ENCODE assay signal across 9 cellular contexts in genomic region chr7:50119815-50120637, GRCh38. TPM values are rescaled to one million over a fixed set of nuclear protein-coding genes. Genes with fewer than 3 reads are reported as not detected.
DNase-seq lines count a peak whose midpoint lies in the region; ATAC-seq and TF ChIP-seq lines count a peak whose summit lies in the region.
"Had no signal": no experiment of that assay in that cellular context is flagged by ENCODE, and none has a peak within 500 bp of the region (broad histone marks: within the 10 kb centered on the region; RNA-seq: fewer than 3 reads in every experiment).

No MANE protein-coding gene starts in this region.

- ATAC-seq in GM21528 (IDR thresholded peaks at IDR 0.05; ENCODE audit: low FRiP score, unreplicated experiment) = peak; percentile 76
- no peak for ATAC-seq in GM21447 (IDR thresholded peaks at IDR 0.05; ENCODE audit: unreplicated experiment)

- H3K27me3 Mint-ChIP-seq in activated T-helper 1 cell treated with anti-CD3 and anti-CD28 coated beads, Interleukin-12 subunit alpha, Interleukin-12 subunit beta, Interleukin-2, Interleukin-4 antibody, amounts not matched to agents 30 ng/mL and 10 ng/mL and 1 ng/mL, durations not matched to agents 14 hours and 24 hours and 36 hours (ENCODE audit: insufficient read depth) = peaks cover 33% of the 10 kb centered on the region

- H3K27me3 ChIP-seq in Loucy (ENCODE audit: insufficient read depth, low read length, poor library complexity, severe bottlenecking) = no peaks in the 10 kb centered on the region

- POLR2A ChIA-PET in GM10248 (lab: Yijun Ruan, JAX) = no interaction called here

- no peaks in the 10 kb centered on the region for H4K20me1 ChIP-seq in Loucy (ENCODE audit: insufficient read depth, low read length, poor library complexity, severe bottlenecking)

- no peak overlapping the region for H2AFZ ChIP-seq in Loucy (ENCODE audit: low read length)

- H3K4me3 Mint-ChIP-seq in activated T-helper 1 cell treated with anti-CD3 and anti-CD28 coated beads, Interleukin-12 subunit alpha, Interleukin-12 subunit beta, Interleukin-2, Interleukin-4 antibody, amounts not matched to agents 30 ng/mL and 10 ng/mL and 1 ng/mL, durations not matched to agents 14 hours and 24 hours and 36 hours = no peak overlapping the region
- H3K4me3 Mint-ChIP-seq: central memory CD8-positive, alpha-beta T cell had no signal

- H3K9me2 ChIP-seq in Loucy (replicated peaks; ENCODE audit: low read depth, low read length) = no peaks in the 10 kb centered on the region

- CTCF ChIA-PET in GM10248 (lab: Yijun Ruan, JAX) = interaction anchor here (0.7 to 3.4 kb wide), 9 partner anchors 10 to 1041 kb away, joined by 3 to 18 read pairs (median 5); no protein-coding TSS in a partner anchor

- no peaks in the 10 kb centered on the region for H3K4me1 ChIP-seq in Loucy (ENCODE audit: insufficient read depth, low read length, poor library complexity, severe bottlenecking)

- DNase-seq in GM10248 (ENCODE audit: extremely low spot score) (peak; percentile 22), retina (no peak), NCI-H2171 (lab: John Stamatoyannopoulos, UW) (no peak)
- DNase-seq in activated T-helper 1 cell treated with anti-CD3 and anti-CD28 coated beads, Interleukin-12 subunit alpha, Interleukin-12 subunit beta, Interleukin-2, Interleukin-4 antibody, amounts not matched to agents 30 ng/mL and 10 ng/mL and 1 ng/mL, durations not matched to agents 14 hours and 24 hours and 36 hours (ENCODE audit: low spot score) = peak; percentile 13
- peak; percentile 13 for DNase-seq in stimulated activated CD4-positive, alpha-beta T cell treated with anti-CD3 and anti-CD28 coated beads, Interleukin-4, amount 100 ng/mL, for 48 hours (ENCODE audit: low read depth in 2 of 2)

- TF ChIP-seq CTCF in GM10248 (IDR thresholded peaks at IDR 0.05; ENCODE audit: control extremely low read depth, extremely low read depth, low read depth, missing control alignments) (peak; percentile 38), Loucy (conservative IDR thresholded peaks at IDR 0.05; ENCODE audit: low read length) (peak; percentile 94)

- no peaks in the 10 kb centered on the region for H3K4me1 Mint-ChIP-seq in activated T-helper 1 cell treated with anti-CD3 and anti-CD28 coated beads, Interleukin-12 subunit alpha, Interleukin-12 subunit beta, Interleukin-2, Interleukin-4 antibody, amounts not matched to agents 30 ng/mL and 10 ng/mL and 1 ng/mL, durations not matched to agents 14 hours and 24 hours and 36 hours (ENCODE audit: low read depth)
- H3K4me1 Mint-ChIP-seq: central memory CD8-positive, alpha-beta T cell had no signal

- H3K36me3 ChIP-seq in Loucy (ENCODE audit: insufficient read depth, low read length) = no peaks in the 10 kb centered on the region

- no peaks in the 10 kb centered on the region for H3K79me2 ChIP-seq in Loucy (ENCODE audit: insufficient read depth, low read length)

- H3K36me3 Mint-ChIP-seq in activated T-helper 1 cell treated with anti-CD3 and anti-CD28 coated beads, Interleukin-12 subunit alpha, Interleukin-12 subunit beta, Interleukin-2, Interleukin-4 antibody, amounts not matched to agents 30 ng/mL and 10 ng/mL and 1 ng/mL, durations not matched to agents 14 hours and 24 hours and 36 hours (ENCODE audit: low read depth) = no peaks in the 10 kb centered on the region

- no peak overlapping the region for H3K27ac Mint-ChIP-seq in activated T-helper 1 cell treated with anti-CD3 and anti-CD28 coated beads, Interleukin-12 subunit alpha, Interleukin-12 subunit beta, Interleukin-2, Interleukin-4 antibody, amounts not matched to agents 30 ng/mL and 10 ng/mL and 1 ng/mL, durations not matched to agents 14 hours and 24 hours and 36 hours

- no peaks in the 10 kb centered on the region for H3K9me3 ChIP-seq in Loucy (ENCODE audit: insufficient read depth, low read depth, low read length)

- H3K4me3 ChIP-seq in Loucy (ENCODE audit: low read length, poor library complexity, severe bottlenecking) = no peak overlapping the region

- no peak overlapping the region for H3K4me2 ChIP-seq in Loucy (ENCODE audit: low read depth, low read length, poor library complexity, severe bottlenecking)

- intact Hi-C loops in activated T-helper 1 cell treated with anti-CD3 and anti-CD28 coated beads, Interleukin-12 subunit alpha, Interleukin-12 subunit beta, Interleukin-2, Interleukin-4 antibody, amounts not matched to agents 30 ng/mL and 10 ng/mL and 1 ng/mL, durations not matched to agents 14 hours and 24 hours and 36 hours (cut with micrococcal nuclease) = loop anchor here (1.0 kb wide), 1 partner anchor 298 kb away; no protein-coding TSS in a partner anchor

- H3K9me3 Mint-ChIP-seq in activated T-helper 1 cell treated with anti-CD3 and anti-CD28 coated beads, Interleukin-12 subunit alpha, Interleukin-12 subunit beta, Interleukin-2, Interleukin-4 antibody, amounts not matched to agents 30 ng/mL and 10 ng/mL and 1 ng/mL, durations not matched to agents 14 hours and 24 hours and 36 hours = no peaks in the 10 kb centered on the region
- H3K9me3 Mint-ChIP-seq: central memory CD8-positive, alpha-beta T cell had no signal

- no peak overlapping the region for H3K9ac ChIP-seq in Loucy (ENCODE audit: low read depth, low read length, poor library complexity, severe bottlenecking)

- no peaks in the 10 kb centered on the region for H3F3A ChIP-seq in Loucy (ENCODE audit: low read depth)

RNA-seq across cellular contexts. Expression of gene ZPBP, which starts 27.0 kb away (rescaled TPM):
- total RNA-seq in activated T-helper 1 cell treated with anti-CD3 and anti-CD28 coated beads, Interleukin-12 subunit alpha, Interleukin-12 subunit beta, Interleukin-2, Interleukin-4 antibody, amounts not matched to agents 30 ng/mL and 10 ng/mL and 1 ng/mL, durations not matched to agents 14 hours and 24 hours and 36 hours = not detected in 2 replicates

Comparison
In these comparisons a context has a peak if more than half of its experiments do, and no peak if none do; other contexts are left out.
1. DNase-seq: peak in GM10248 (single experiment), activated T-helper 1 cell treated with anti-CD3 and anti-CD28 coated beads, Interleukin-12 subunit alpha, Interleukin-12 subunit beta, Interleukin-2, Interleukin-4 antibody, amounts not matched to agents 30 ng/mL and 10 ng/mL and 1 ng/mL, durations not matched to agents 14 hours and 24 hours and 36 hours (single experiment) and stimulated activated CD4-positive, alpha-beta T cell treated with anti-CD3 and anti-CD28 coated beads, Interleukin-4, amount 100 ng/mL, for 48 hours (2 of 2); none in retina (single experiment) and NCI-H2171 (single experiment).